8 cellular contexts compared by ENCODE assay signal in the genomic region with DNA sequence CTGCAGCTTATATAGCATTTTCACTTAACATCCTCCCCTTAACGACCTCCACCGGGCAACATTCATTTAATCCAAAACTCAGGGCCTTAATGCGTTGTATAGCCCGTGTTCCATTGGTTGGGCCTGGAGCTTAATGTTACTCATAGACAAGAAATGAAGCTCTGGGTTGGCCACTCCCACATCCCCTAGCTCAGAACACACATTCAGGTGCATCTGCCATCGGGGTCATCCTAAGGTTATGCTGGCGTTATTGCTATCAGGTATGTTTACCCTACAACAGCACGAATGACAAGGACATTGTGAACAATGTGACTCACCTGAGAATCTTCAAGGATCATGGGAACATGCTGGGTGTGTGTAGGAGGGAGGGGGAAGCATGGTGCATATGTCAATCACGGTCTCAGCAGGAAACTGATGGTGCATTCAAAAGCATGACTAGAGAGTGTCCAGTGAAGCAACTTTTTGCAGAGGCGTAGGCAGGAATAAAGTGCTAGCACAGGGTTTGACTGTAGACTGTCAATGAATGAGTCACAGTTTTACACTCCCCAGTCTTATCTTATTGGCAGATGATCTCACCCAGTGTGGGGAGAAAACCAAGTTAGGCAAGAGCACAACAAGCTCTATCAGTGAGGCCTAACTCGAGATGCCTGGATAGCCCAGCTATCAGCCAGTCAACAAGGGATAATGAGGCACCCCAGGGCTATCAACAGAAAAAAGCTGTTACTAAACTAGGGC.
A peak's percentile ranks its signal among the peaks of the same experiment; 100 is the strongest.
DNase-seq lines count a peak whose midpoint lies in the region; ATAC-seq, FAIRE-seq and TF ChIP-seq lines count a peak whose summit lies in the region.

No MANE protein-coding gene starts in this region.

- DNase-seq in BE2C, result peak; percentile 60
- DNase-seq in brain microvascular endothelial cell, result peak; percentile 94
- no peak for DNase-seq in lung (ENCODE audit: low spot score)
- no peak for DNase-seq in GM12891 (ENCODE audit: insufficient read length, low spot score)
- DNase-seq in stimulated activated CD4-positive, alpha-beta T cell treated with anti-CD3 and anti-CD28 coated beads, Interleukin-15, amount 100 ng/mL, for 24 hours, result no peak
- DNase-seq in NCI-H2107 treated with DMSO at 0.1 percent for 48 hours (lab: John Stamatoyannopoulos, UW; ENCODE audit: unreplicated experiment), result no peak

- TF ChIP-seq CTCF in BE2C (IDR thresholded peaks at IDR 0.05; ENCODE audit: low read depth, low read length) (no peak), brain microvascular endothelial cell (IDR thresholded peaks at IDR 0.05; ENCODE audit: low read depth, low read length, missing control alignments) (no peak), lung (IDR thresholded peaks at IDR 0.05; ENCODE audit: control extremely low read depth, extremely low read depth) (no peak)

- H3K9me3 ChIP-seq in BE2C (no peaks in the 10 kb centered on the region), lung (ENCODE audit: control insufficient read depth in 2 of 2, insufficient read depth in 1 of 2, low read length in 1 of 2) (no peaks in the 10 kb centered on the region)

- in situ Hi-C loops in brain microvascular endothelial cell (cut with HindIII; ENCODE audit: low pct_ligation_motif_present, low sequenced_read_pairs), result no loop called here

- no peak for TF ChIP-seq POLR2A in GM12891 (IDR thresholded peaks at IDR 0.05; ENCODE audit: low read depth, low read length)

- H3K4me3 ChIP-seq in BE2C (ENCODE audit: low read depth, low read length), result no peak overlapping the region
- no peak overlapping the region for H3K4me3 ChIP-seq in brain microvascular endothelial cell (ENCODE audit: low read depth, low read length)
- no peak overlapping the region for H3K4me3 ChIP-seq in lung

- H3K36me3 ChIP-seq in BE2C, result no peaks in the 10 kb centered on the region
- no peaks in the 10 kb centered on the region for H3K36me3 ChIP-seq in brain microvascular endothelial cell (replicated peaks)
- H3K36me3 ChIP-seq in lung (ENCODE audit: control insufficient read depth in 2 of 2, insufficient read depth in 2 of 2, low read length in 2 of 2), result no peaks in the 10 kb centered on the region

- H3K4me1 ChIP-seq in BE2C (peaks cover 30% of the 10 kb centered on the region), lung (ENCODE audit: control insufficient read depth in 2 of 2, insufficient read depth in 2 of 2, low read length in 2 of 2) (no peaks in the 10 kb centered on the region)

- no peak for FAIRE-seq in GM12891 (lab: Jason Lieb, UNC)

- ATAC-seq in HG03439 (IDR thresholded peaks at IDR 0.05; ENCODE audit: unreplicated experiment) (peak; percentile 59), lung (ENCODE audit: insufficient read depth, low FRiP score) (peak; percentile 77), HG03175 (IDR thresholded peaks at IDR 0.05; ENCODE audit: unreplicated experiment) (no peak)

- 78 to 91% methylated on average over 10 of the region's 10 CpGs for WGBS in lung, 2 donors

- H3K27ac ChIP-seq in brain microvascular endothelial cell, result peak overlapping the region; percentile 57
- H3K27ac ChIP-seq in lung (ENCODE audit: low read depth in 1 of 2, low read length in 1 of 2), result no peak overlapping the region

- no peaks in the 10 kb centered on the region for H3K27me3 ChIP-seq in BE2C
- H3K27me3 ChIP-seq in brain microvascular endothelial cell (replicated peaks), result no peaks in the 10 kb centered on the region
- no peaks in the 10 kb centered on the region for H3K27me3 ChIP-seq in lung (ENCODE audit: control insufficient read depth, insufficient read depth)

TF ChIP-seq in GM12891, 5 proteins besides CTCF, POLR2A, EP300 and RAD21:
- no peak for TF ChIP-seq POU2F2 (IDR thresholded peaks at IDR 0.05; ENCODE audit: low read depth, low read length)
- no peak for TF ChIP-seq SPI1 (IDR thresholded peaks at IDR 0.05; ENCODE audit: low read depth, low read length)
- TF ChIP-seq TAF1 (IDR thresholded peaks at IDR 0.05; ENCODE audit: low read depth, low read length), result no peak
- no peak for TF ChIP-seq POLR2AphosphoS5 (IDR thresholded peaks at IDR 0.05; ENCODE audit: low read depth, low read length)
- TF ChIP-seq PAX5 (IDR thresholded peaks at IDR 0.05; ENCODE audit: insufficient read depth, low read length, severe bottlenecking), result no peak

Comparison
In these comparisons a context has a peak if more than half of its experiments do, and no peak if none do; other contexts are left out.
1. DNase-seq: peak in BE2C (single experiment) and brain microvascular endothelial cell (single experiment); none in lung (single experiment), GM12891 (single experiment), stimulated activated CD4-positive, alpha-beta T cell treated with anti-CD3 and anti-CD28 coated beads, Interleukin-15, amount 100 ng/mL, for 24 hours (single experiment) and NCI-H2107 treated with DMSO at 0.1 percent for 48 hours (single experiment).